18 cellular contexts compared by ENCODE assay signal in the genomic region with DNA sequence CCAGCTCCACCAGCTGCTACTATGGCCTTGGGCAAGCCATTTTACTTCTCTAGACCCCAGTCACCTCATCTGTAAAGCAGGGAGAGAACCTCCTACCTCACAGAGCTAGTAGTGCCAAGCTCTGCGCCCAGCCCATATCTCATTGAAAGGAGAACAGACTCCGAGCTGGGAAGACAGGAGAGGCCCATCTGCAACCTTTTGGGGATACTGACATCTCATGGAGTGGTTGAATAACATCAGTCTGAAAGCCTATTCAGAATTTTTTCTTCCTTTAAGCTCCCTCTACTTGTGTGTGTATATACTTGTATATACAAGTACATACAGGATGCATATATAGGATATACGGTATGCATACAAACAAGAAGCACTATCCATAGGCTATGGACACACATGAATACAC.
"Had no signal": no experiment of that assay in that cellular context is flagged by ENCODE, and none has a peak within 500 bp of the region (broad histone marks: within the 10 kb centered on the region; RNA-seq: fewer than 3 reads in every experiment).

No MANE protein-coding gene starts in this region.

- ATAC-seq: gastroesophageal sphincter; left lobe of liver; naive thymus-derived CD4-positive, alpha-beta T cell had no signal

- H3K27ac ChIP-seq: dorsolateral prefrontal cortex, gastroesophageal sphincter, sigmoid colon, skin epidermis, stomach had no signal

- H3K4me1 ChIP-seq: gastroesophageal sphincter, sigmoid colon, stomach had no signal

- H3K27me3 ChIP-seq: sigmoid colon had no signal

- H3K36me3 ChIP-seq: gastroesophageal sphincter, sigmoid colon, stomach had no signal

- H3K9me3 ChIP-seq: sigmoid colon had no signal

- DNase-seq: cortex of kidney; dorsolateral prefrontal cortex; effector CD8-positive, alpha-beta T cell; glutamatergic neuron; islet precursor cell; mammary epithelial cell; naive thymus-derived CD4-positive, alpha-beta T cell; nephron progenitor cell; posterior cingulate gyrus; sigmoid colon; stimulated activated CD4-positive, alpha-beta T cell treated with anti-CD3 and anti-CD28 coated beads, Interleukin-12 subunit alpha, Interleukin-12 subunit beta, amount 100 ng/mL, for 4 hours; stimulated activated naive CD4-positive, alpha-beta T cell; stomach; substantia nigra; trophoblast cell had no signal

- H3K4me3 ChIP-seq: dorsolateral prefrontal cortex, gastroesophageal sphincter, sigmoid colon, skin epidermis, stomach had no signal
